Comparison of ENCODE assay signal across 8 cellular contexts in genomic region chr19:18091217-18091608, GRCh38. TPM values are rescaled to one million over a fixed set of nuclear protein-coding genes. Genes with fewer than 3 reads are reported as not detected.
DNase-seq lines count a peak whose midpoint lies in the region; ATAC-seq and TF ChIP-seq lines count a peak whose summit lies in the region.

No MANE protein-coding gene starts in this region.

- H3K4me3 Mint-ChIP-seq in naive thymus-derived CD8-positive, alpha-beta T cell, result peak overlapping the region; percentile 40 to 97 (median 72)
- H3K4me3 Mint-ChIP-seq in Calu3 (ENCODE audit: low read depth, unreplicated experiment), result no peak overlapping the region

- ATAC-seq in naive thymus-derived CD8-positive, alpha-beta T cell, result peak; percentile 75 to 78
- ATAC-seq in GM18517 (IDR thresholded peaks at IDR 0.05; ENCODE audit: unreplicated experiment), result no peak
- ATAC-seq in HG03354 (IDR thresholded peaks at IDR 0.05; ENCODE audit: poor library complexity, severe bottlenecking, unreplicated experiment), result no peak

- peak overlapping the region; percentile 90 to 99 (median 97) for H3K27ac Mint-ChIP-seq in naive thymus-derived CD8-positive, alpha-beta T cell
- H3K27ac Mint-ChIP-seq in Calu3 (ENCODE audit: unreplicated experiment), result no peak overlapping the region

- H3K27me3 ChIP-seq in DOHH2 (ENCODE audit: control insufficient read depth, low read length), result no peaks in the 10 kb centered on the region
- H3K27me3 ChIP-seq in Peyer's patch, result no peaks in the 10 kb centered on the region
- H3K27me3 ChIP-seq in tibial nerve, result no peaks in the 10 kb centered on the region

- peaks cover 27 to 73% (median 59%) of the 10 kb centered on the region in 4 donors for H3K4me1 Mint-ChIP-seq in naive thymus-derived CD8-positive, alpha-beta T cell
- H3K4me1 Mint-ChIP-seq in Calu3 (ENCODE audit: low read depth, unreplicated experiment), result peaks cover 7% of the 10 kb centered on the region

- peak overlapping the region; percentile 86 for H3K4me2 ChIP-seq in DOHH2 (ENCODE audit: low read length)

- peaks cover 33% of the 10 kb centered on the region for H3F3A ChIP-seq in DOHH2 (ENCODE audit: control insufficient read depth, insufficient read depth)

- POLR2A ChIA-PET in naive thymus-derived CD8-positive, alpha-beta T cell (lab: Charles Lee), result interaction anchor here (0.6 to 8.6 kb wide), 21 partner anchors 10 to 232 kb away, joined by 3 to 135 read pairs (median 7); partner anchors contain the start of genes ARRDC2, CCDC124, JUND and MAST3

- TF ChIP-seq POLR2A in Peyer's patch (IDR thresholded peaks at IDR 0.05) (no peak), tibial nerve (IDR thresholded peaks at IDR 0.05) (no peak)

- H3K36me3 ChIP-seq in DOHH2 (ENCODE audit: control insufficient read depth, low read length) (peaks cover 8% of the 10 kb centered on the region; the same call in 1 of the 2 replicates), Peyer's patch (no peaks in the 10 kb centered on the region), tibial nerve (no peaks in the 10 kb centered on the region)

- H3K4me3 ChIP-seq in DOHH2 (ENCODE audit: low read length) (peak overlapping the region; percentile 60), Peyer's patch (no peak overlapping the region), tibial nerve (no peak overlapping the region)

- no peaks in the 10 kb centered on the region for H3K9me2 ChIP-seq in DOHH2 (replicated peaks; ENCODE audit: control insufficient read depth, low read length)

- peak overlapping the region; percentile 88 for H3K27ac ChIP-seq in DOHH2 (ENCODE audit: low read depth, low read length)
- peak overlapping the region; percentile 75 to 88 (median 86) for H3K27ac ChIP-seq in Peyer's patch
- peak overlapping the region in 3 of 4 donors; percentile 76 to 91 (median 80) for H3K27ac ChIP-seq in tibial nerve

- no TSS peak for BruUV-seq in Calu3 (replicated peaks; lab: Mats Ljungman, UMichigan)

- CTCF ChIA-PET in Calu3 (lab: Charles Lee), result interaction anchor here (0.6 kb wide), 1 partner anchor 161 kb away, joined by 4 read pairs; no protein-coding TSS in a partner anchor

- H3K4me1 ChIP-seq in DOHH2 (ENCODE audit: control insufficient read depth, low read length), result peaks cover 70% of the 10 kb centered on the region
- H3K4me1 ChIP-seq in Peyer's patch, result peaks cover 0 to 24% (median 12%) of the 10 kb centered on the region in 4 donors
- H3K4me1 ChIP-seq in tibial nerve, result peaks cover 0 to 29% (median 19%) of the 10 kb centered on the region in 4 donors

- TF ChIP-seq CTCF in DOHH2 (IDR thresholded peaks at IDR 0.05; ENCODE audit: low read depth, low read length, poor library complexity, severe bottlenecking) (no peak), Peyer's patch (IDR thresholded peaks at IDR 0.05) (no peak), tibial nerve (IDR thresholded peaks at IDR 0.05) (no peak), Calu3 (IDR thresholded peaks at IDR 0.05; ENCODE audit: unreplicated experiment) (no peak)

- H3K36me3 Mint-ChIP-seq in naive thymus-derived CD8-positive, alpha-beta T cell, result no peaks in the 10 kb centered on the region
- H3K36me3 Mint-ChIP-seq in Calu3 (ENCODE audit: insufficient read depth, unreplicated experiment), result no peaks in the 10 kb centered on the region

- peak in 2 of 3 donors; percentile 94 to 95 for DNase-seq in Peyer's patch
- peak in 3 of 4 experiments; percentile 37 to 58 (median 55) for DNase-seq in activated naive CD4-positive, alpha-beta T cell (lab: John Stamatoyannopoulos, UW)
- DNase-seq in naive thymus-derived CD8-positive, alpha-beta T cell, result peak; percentile 64 to 91 (median 76)
- peak in 1 of 2 donors; percentile 53 for DNase-seq in tibial nerve (ENCODE audit: low spot score in 2 of 2)
- DNase-seq in Calu3, result no peak

- no peaks in the 10 kb centered on the region for H3K9me3 Mint-ChIP-seq in naive thymus-derived CD8-positive, alpha-beta T cell
- no peaks in the 10 kb centered on the region for H3K9me3 Mint-ChIP-seq in Calu3 (ENCODE audit: low read depth, unreplicated experiment)

- peaks cover 11% of the 10 kb centered on the region for H3K79me2 ChIP-seq in DOHH2 (ENCODE audit: control insufficient read depth, low read length)

- TF ChIP-seq EP300 in tibial nerve (IDR thresholded peaks at IDR 0.05), result peak in 1 of 2 donors; percentile 49

- intact Hi-C loops in Calu3 (cut with micrococcal nuclease; ENCODE audit: unreplicated experiment), result no loop called here

- H3K27me3 Mint-ChIP-seq in naive thymus-derived CD8-positive, alpha-beta T cell, result no peaks in the 10 kb centered on the region
- no peaks in the 10 kb centered on the region for H3K27me3 Mint-ChIP-seq in Calu3 (ENCODE audit: unreplicated experiment)

- H4K20me1 ChIP-seq in DOHH2 (ENCODE audit: control insufficient read depth, insufficient read depth, low read depth, low read length), result no peaks in the 10 kb centered on the region

- no peaks in the 10 kb centered on the region for H3K9me3 ChIP-seq in DOHH2 (ENCODE audit: control insufficient read depth, insufficient read depth, low read length)
- H3K9me3 ChIP-seq in Peyer's patch, result no peaks in the 10 kb centered on the region
- no peaks in the 10 kb centered on the region for H3K9me3 ChIP-seq in tibial nerve

- WGBS in tibial nerve, 2 donors, result 41 to 70% methylated on average over 12 of the region's 12 CpGs

RNA-seq across cellular contexts. Expression of gene IL12RB1, which starts 4.5 kb away (rescaled TPM):
- total RNA-seq in Peyer's patch (10 to 100 TPM in 1 of 4 donors, 1 to 10 TPM in 3; 1.2 to 19.0 (median 2.8) TPM), tibial nerve (1 to 10 TPM; 1.0 to 4.8 (median 1.9) TPM), Calu3 (2022) (not detected in 2 replicates)
- 10 to 100 TPM; 18.5 TPM for total RNA-seq in naive thymus-derived CD8-positive, alpha-beta T cell
- 10 to 100 TPM; 17.5 to 32.9 (median 24.2) TPM for polyA plus RNA-seq in naive thymus-derived CD8-positive, alpha-beta T cell

RNA-seq across cellular contexts. Expression of gene MAST3, which starts 6.4 kb away (rescaled TPM):
- 10 to 100 TPM; 47.8 to 56.3 (median 52.0) TPM for total RNA-seq in Peyer's patch
- total RNA-seq in naive thymus-derived CD8-positive, alpha-beta T cell, result 10 to 100 TPM; 44.7 to 44.8 TPM
- polyA plus RNA-seq in naive thymus-derived CD8-positive, alpha-beta T cell, result 10 to 100 TPM in 2 of 3 donors, 1 to 10 TPM in 1; 9.4 to 15.7 (median 11.5) TPM
- 10 to 100 TPM in 2 of 4 donors, 1 to 10 TPM in 2; 7.6 to 19.8 (median 10.0) TPM for total RNA-seq in tibial nerve
- 5.5 and 5.9 TPM in 2 replicates for total RNA-seq in Calu3 (2022)

Comparison
In these comparisons a context has a peak if more than half of its experiments do, and no peak if none do; other contexts are left out.
1. ATAC-seq: peak in naive thymus-derived CD8-positive, alpha-beta T cell (2 of 2); none in GM18517 (single experiment) and HG03354 (single experiment).
2. Peak in every context shown above with its lines, with median percentiles within 50 percentile points of each other: H3K27ac ChIP-seq.